Comparison of ENCODE assay signal across 18 cellular contexts in the genomic region with DNA sequence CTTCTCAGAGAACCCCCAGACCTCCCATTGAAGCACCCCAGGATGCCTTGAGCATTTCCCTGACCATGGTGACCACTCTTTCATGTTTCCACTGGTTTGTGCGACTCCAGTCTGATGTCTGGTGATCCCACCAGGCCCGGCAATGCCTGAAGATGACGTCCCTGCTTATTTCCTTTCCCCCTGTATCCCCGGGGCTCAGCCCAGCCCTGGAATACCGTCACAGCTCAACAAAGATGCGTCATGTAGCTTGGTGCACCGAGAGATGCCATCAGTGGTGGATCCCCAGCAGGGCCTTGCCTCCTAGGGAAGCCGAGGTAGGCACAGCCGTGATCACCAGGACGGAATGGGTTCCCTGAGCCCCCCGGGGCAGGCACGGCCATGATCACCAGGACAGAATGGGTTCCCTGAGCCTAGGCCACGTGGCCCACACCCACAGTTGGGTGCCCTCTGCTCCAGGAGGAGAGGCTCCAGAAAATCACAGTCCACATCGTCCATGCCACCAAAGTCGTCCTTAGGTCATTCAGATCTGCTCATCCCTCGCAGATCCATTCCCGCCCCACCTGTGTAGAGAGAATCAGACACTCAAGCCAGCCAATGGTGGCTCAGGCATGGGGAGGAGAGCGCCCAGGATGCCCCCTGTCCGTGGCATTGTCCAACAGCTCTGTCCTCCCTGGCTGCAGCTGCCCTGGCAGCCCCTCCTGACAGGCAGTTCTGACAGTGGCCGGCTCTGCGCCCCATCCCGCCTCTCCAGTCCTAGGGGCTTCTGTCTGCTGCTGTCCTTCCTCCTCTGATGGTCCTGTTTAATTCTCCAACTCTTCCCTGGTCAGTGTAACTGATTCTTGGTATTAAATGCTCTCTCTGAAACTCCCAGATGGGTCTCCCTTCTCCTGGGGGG.
"Had no signal": no experiment of that assay in that cellular context is flagged by ENCODE, and none has a peak within 500 bp of the region (broad histone marks: within the 10 kb centered on the region; RNA-seq: fewer than 3 reads in every experiment).

No MANE protein-coding gene starts in this region.

- DNase-seq: KBM-7, MV-4-11, NCI-H1048, NCI-H1105, NCI-H1417 treated with DMSO at 0.1 percent for 48 hours, NCI-H146, NCI-H1694 treated with DMSO at 0.1 percent for 48 hours, NCI-H1930, NCI-H2081, NCI-H2107, NCI-H2227 treated with DMSO at 0.1 percent for 48 hours, NCI-H524 treated with DMSO at 0.1 percent for 48 hours, NCI-H69, NCI-H774, RPMI8226, SHP77, SK-N-SH had no signal

- H3K27ac ChIP-seq: HL-60 had no signal

- H3K9me3 ChIP-seq: SK-N-SH had no signal
